In genomic region chrX:2658585-2659292, GRCh38 we compare ENCODE assay signal across 15 cellular contexts.
"Had no signal": no experiment of that assay in that cellular context is flagged by ENCODE, and none has a peak within 500 bp of the region (broad histone marks: within the 10 kb centered on the region; RNA-seq: fewer than 3 reads in every experiment).

No MANE protein-coding gene starts in this region.

- DNase-seq: activated CD4-positive, alpha-beta T cell treated with anti-CD3 and anti-CD28 coated beads for 1 hour; activated naive CD4-positive, alpha-beta T cell treated with anti-CD3 and anti-CD28 coated beads, Interleukin-2, amount 50 U/mL, for 16 hours; adrenal gland; caudate nucleus; effector CD4-positive, alpha-beta T cell; foreskin melanocyte; head of caudate nucleus; left colon; midbrain; retina; small intestine; thyroid gland; uterus had no signal

- H3K27ac ChIP-seq: adrenal gland, coronary artery, parathyroid adenoma, thyroid gland, uterus had no signal

- ATAC-seq: left colon had no signal
